Comparison of ENCODE assay signal across 1 cellular context in the genomic region with DNA sequence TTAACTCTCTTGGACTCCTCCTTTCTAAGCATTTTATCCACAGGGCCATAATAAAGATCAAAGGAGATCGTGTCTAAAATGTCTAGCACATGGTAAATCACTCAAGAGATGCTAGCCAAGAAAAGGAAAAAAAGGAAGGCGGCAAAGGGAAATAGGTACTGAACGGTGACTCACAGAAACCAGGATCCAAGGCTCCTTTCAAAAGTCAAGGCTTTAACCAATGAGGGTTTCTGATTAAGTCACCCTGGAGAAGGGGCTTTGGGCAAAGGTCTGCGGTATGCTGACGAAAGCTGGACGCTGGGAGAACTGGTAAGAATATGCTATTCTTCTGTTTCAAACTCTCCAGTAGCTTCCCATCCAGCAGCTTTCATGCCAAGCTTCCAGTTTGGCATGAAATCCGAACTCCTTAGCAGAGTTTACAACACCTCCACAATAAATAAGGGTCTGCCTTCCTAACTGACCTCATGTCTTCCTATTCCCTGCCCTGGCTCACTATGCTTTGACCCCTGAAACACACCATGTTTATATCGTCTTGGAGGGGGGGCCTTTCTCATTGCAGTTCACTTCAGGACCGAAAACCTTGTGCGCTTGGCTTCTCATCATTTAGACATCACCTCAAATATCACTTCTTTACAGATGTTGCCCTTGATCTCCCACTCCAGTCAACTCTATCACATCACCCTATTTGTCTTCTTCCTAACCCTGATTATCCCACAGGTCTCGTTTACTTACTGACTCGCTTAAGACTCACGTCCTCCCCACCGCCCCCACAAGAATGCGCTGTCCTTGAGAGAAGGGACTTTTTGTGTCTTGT.
A peak's percentile ranks its signal among the peaks of the same experiment; 100 is the strongest.
TF ChIP-seq lines count a peak whose summit lies in the region.

No MANE protein-coding gene starts in this region.

TF ChIP-seq in endothelial cell of umbilical vein, 7 proteins besides CTCF, POLR2A, EP300 and RAD21:
- TF ChIP-seq MYC (IDR thresholded peaks at IDR 0.05; ENCODE audit: low read depth, low read length), result no peak
- TF ChIP-seq JUN (IDR thresholded peaks at IDR 0.05; ENCODE audit: borderline replicate concordance, insufficient read depth, insufficient read length, low read depth), result peak; percentile 21
- peak; percentile 26 for TF ChIP-seq FOS (IDR thresholded peaks at IDR 0.05; ENCODE audit: borderline replicate concordance, insufficient read depth, low read length)
- no peak for TF ChIP-seq EZH2 (IDR thresholded peaks at IDR 0.05; ENCODE audit: borderline replicate concordance, low read depth, low read length, severe bottlenecking)
- peak; percentile 14 for TF ChIP-seq POLR2AphosphoS5 (IDR thresholded peaks at IDR 0.05; ENCODE audit: insufficient read depth, low read depth, low read length)
- TF ChIP-seq, protein P1, sequence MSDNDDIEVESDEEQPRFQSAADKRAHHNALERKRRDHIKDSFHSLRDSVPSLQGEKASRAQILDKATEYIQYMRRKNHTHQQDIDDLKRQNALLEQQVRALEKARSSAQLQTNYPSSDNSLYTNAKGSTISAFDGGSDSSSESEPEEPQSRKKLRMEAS (IDR thresholded peaks at IDR 0.05; ENCODE audit: insufficient read depth, insufficient read length), result no peak
- no peak for TF ChIP-seq GATA2 (IDR thresholded peaks at IDR 0.05; ENCODE audit: insufficient read depth, insufficient read length, low read depth, low read length)
TF ChIP-seq in endothelial cell of umbilical vein: peak in this region for 3.
